ENCODE assay signal across 16 cellular contexts in the genomic region with DNA sequence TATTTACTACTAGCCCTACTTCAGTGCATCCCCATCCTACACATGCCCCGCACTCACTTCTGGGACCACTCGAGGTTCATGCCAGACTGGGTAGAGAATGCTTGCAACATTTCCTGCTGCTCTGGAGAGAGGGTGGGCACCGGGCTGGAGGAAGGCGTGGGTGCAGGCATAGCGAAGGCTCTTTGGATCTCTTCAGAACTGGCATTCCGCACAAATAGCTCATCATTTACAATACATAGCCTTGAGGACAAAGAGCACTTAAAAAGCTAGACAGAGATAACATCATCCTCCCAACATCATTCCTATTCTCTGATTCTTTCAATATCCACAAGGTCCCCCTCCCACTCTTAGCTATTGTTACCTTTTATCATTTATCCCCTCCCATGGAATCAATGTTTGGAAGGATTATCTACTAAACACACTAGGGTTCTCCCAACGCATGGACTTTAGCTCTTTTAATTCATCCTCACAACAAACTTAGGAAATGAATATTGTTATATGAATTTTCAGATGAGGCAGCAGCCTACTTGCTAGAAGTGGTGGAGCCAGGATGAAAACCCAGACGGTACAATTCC. TPM values are rescaled to one million over a fixed set of nuclear protein-coding genes. Genes with fewer than 3 reads are reported as not detected.
DNase-seq lines count a peak whose midpoint lies in the region; ATAC-seq and TF ChIP-seq lines count a peak whose summit lies in the region.
"Had no signal": no experiment of that assay in that cellular context is flagged by ENCODE, and none has a peak within 500 bp of the region (broad histone marks: within the 10 kb centered on the region; RNA-seq: fewer than 3 reads in every experiment).

No MANE protein-coding gene starts in this region.

- H3K27ac Mint-ChIP-seq in activated CD4-positive, alpha-beta memory T cell treated with anti-CD3 and anti-CD28 coated beads, Interleukin-2, amount 10 ng/mL, durations not matched to agents 7 days and 5 days, result peak overlapping the region; percentile 5

- H3K4me3 Mint-ChIP-seq in activated CD4-positive, alpha-beta memory T cell treated with anti-CD3 and anti-CD28 coated beads, Interleukin-2, amount 10 ng/mL, durations not matched to agents 7 days and 5 days, result no peak overlapping the region

- DNase-seq in cardiac muscle cell (ENCODE audit: low read depth in 1 of 2, low spot score in 1 of 2) (no peak), cardiac septum (ENCODE audit: low spot score) (no peak), NCI-H2171 treated with DMSO at 0.1 percent for 48 hours (lab: John Stamatoyannopoulos, UW) (no peak), SJCRH30 (no peak), NCI-H146 treated with DMSO at 0.1 percent for 48 hours (lab: John Stamatoyannopoulos, UW; ENCODE audit: unreplicated experiment) (no peak)
- DNase-seq in activated CD4-positive, alpha-beta memory T cell treated with anti-CD3 and anti-CD28 coated beads, Interleukin-2, amount 10 ng/mL, durations not matched to agents 7 days and 5 days, result no peak
- DNase-seq: central memory CD4-positive, alpha-beta T cell; left ventricle myocardium inferior; NCI-H1048; right lobe of liver; stomach; T1000 had no signal

- CTCF ChIA-PET in activated CD4-positive, alpha-beta memory T cell treated with anti-CD3 and anti-CD28 coated beads, Interleukin-2, amount 10 ng/mL, durations not matched to agents 7 days and 5 days (lab: Charles Lee), result interaction anchor here (1.0 to 2.0 kb wide), 2 partner anchors 8 to 12 kb away, joined by 5 read pairs; a partner anchor contains a TSS

- H3K27me3 Mint-ChIP-seq in activated CD4-positive, alpha-beta memory T cell treated with anti-CD3 and anti-CD28 coated beads, Interleukin-2, amount 10 ng/mL, durations not matched to agents 7 days and 5 days, result no peaks in the 10 kb centered on the region

- H3K27ac ChIP-seq in cardiac muscle cell (peak overlapping the region; percentile 97), mesodermal cell (ENCODE audit: low read depth, low read length, severe bottlenecking) (peak overlapping the region; percentile 18), SJCRH30 (no peak overlapping the region)
- H3K27ac ChIP-seq: right lobe of liver, SJSA1 had no signal

- H3K36me3 ChIP-seq in cardiac muscle cell (peaks cover 52% of the 10 kb centered on the region), mesodermal cell (ENCODE audit: control insufficient read depth, insufficient read depth, low read length) (peaks cover 88% of the 10 kb centered on the region), SJCRH30 (peaks cover 55% of the 10 kb centered on the region)

- no peak for ATAC-seq in HG02840 (IDR thresholded peaks at IDR 0.05; ENCODE audit: low FRiP score, unreplicated experiment)
- ATAC-seq: right lobe of liver had no signal

- peaks cover 79% of the 10 kb centered on the region for H3K36me3 Mint-ChIP-seq in activated CD4-positive, alpha-beta memory T cell treated with anti-CD3 and anti-CD28 coated beads, Interleukin-2, amount 10 ng/mL, durations not matched to agents 7 days and 5 days (ENCODE audit: low read depth)

- POLR2A ChIA-PET in activated CD4-positive, alpha-beta memory T cell treated with anti-CD3 and anti-CD28 coated beads, Interleukin-2, amount 10 ng/mL, durations not matched to agents 7 days and 5 days (lab: Charles Lee), result interaction anchor here (0.8 to 11.3 kb wide), 10 partner anchors 11 to 130 kb away, joined by 3 to 224 read pairs (median 6); a partner anchor contains a TSS

- peaks cover 29% of the 10 kb centered on the region for H3K4me1 Mint-ChIP-seq in activated CD4-positive, alpha-beta memory T cell treated with anti-CD3 and anti-CD28 coated beads, Interleukin-2, amount 10 ng/mL, durations not matched to agents 7 days and 5 days

- intact Hi-C loops in cardiac septum (cut with DNase I), result no loop called here

- H3K9me3 ChIP-seq in cardiac muscle cell (ENCODE audit: low read depth), result no peaks in the 10 kb centered on the region
- H3K9me3 ChIP-seq in mesodermal cell (ENCODE audit: control insufficient read depth, low read length), result no peaks in the 10 kb centered on the region
- H3K9me3 ChIP-seq in SJCRH30 (replicated peaks), result no peaks in the 10 kb centered on the region
- H3K9me3 ChIP-seq: esophagus muscularis mucosa, left ventricle myocardium inferior, right lobe of liver, SJSA1, stomach had no signal

- no peak for TF ChIP-seq CTCF in cardiac muscle cell (IDR thresholded peaks at IDR 0.05; ENCODE audit: low read depth, low read length)

- H3K4me1 ChIP-seq in cardiac muscle cell (ENCODE audit: low read depth), result peaks cover 16% of the 10 kb centered on the region
- peaks cover 12% of the 10 kb centered on the region for H3K4me1 ChIP-seq in mesodermal cell (ENCODE audit: control insufficient read depth, insufficient read depth, low read length, poor library complexity, severe bottlenecking)
- H3K4me1 ChIP-seq in SJCRH30, result no peaks in the 10 kb centered on the region

- no peak overlapping the region for H3K4me3 ChIP-seq in cardiac muscle cell
- H3K4me3 ChIP-seq in mesodermal cell (ENCODE audit: extremely low read depth, insufficient read depth, low read length, poor library complexity, severe bottlenecking), result no peak overlapping the region
- no peak overlapping the region for H3K4me3 ChIP-seq in SJCRH30
- H3K4me3 ChIP-seq: esophagus muscularis mucosa, left ventricle myocardium inferior, right lobe of liver, SJSA1, stomach had no signal

- WGBS in mesodermal cell (ENCODE audit: insufficient coverage in 2 of 2), 2 experiments, result 92 to 98% methylated on average over 5 to 6 of the region's 8 CpGs

- H3K27me3 ChIP-seq in cardiac muscle cell, result no peaks in the 10 kb centered on the region
- no peaks in the 10 kb centered on the region for H3K27me3 ChIP-seq in SJCRH30
- H3K27me3 ChIP-seq: esophagus muscularis mucosa, right lobe of liver, SJSA1, stomach had no signal

- no peaks in the 10 kb centered on the region for H3K9me3 Mint-ChIP-seq in activated CD4-positive, alpha-beta memory T cell treated with anti-CD3 and anti-CD28 coated beads, Interleukin-2, amount 10 ng/mL, durations not matched to agents 7 days and 5 days

RNA-seq across cellular contexts. Expression of a gene that starts 2.5 kb away (rescaled TPM):
- total RNA-seq in cardiac muscle cell (87.1 and 88.9 TPM in 2 replicates), cardiac septum (17.7 TPM)
- polyA plus RNA-seq in cardiac muscle cell, result 92.4 and 102 TPM in 2 replicates
- 10 to 100 TPM; 18.0 to 21.0 TPM for total RNA-seq in activated CD4-positive, alpha-beta memory T cell treated with anti-CD3 and anti-CD28 coated beads, Interleukin-2, amount 10 ng/mL, durations not matched to agents 7 days and 5 days
- polyA plus RNA-seq in mesodermal cell (2013, experiment 1 of 2), result 14.6 TPM
- polyA plus RNA-seq in mesodermal cell (2013, experiment 2 of 2), result 16.0 TPM
- total RNA-seq in SJCRH30 (2014; rRNA removed; shearing (Covaris generic)), result 13.3 and 18.3 TPM in 2 replicates

RNA-seq across cellular contexts. Expression of a gene that starts 7.1 kb away (rescaled TPM):
- total RNA-seq in cardiac muscle cell, result 34.2 and 55.2 TPM in 2 replicates
- 78.6 and 81.8 TPM in 2 replicates for polyA plus RNA-seq in cardiac muscle cell
- total RNA-seq in cardiac septum, result 12.0 TPM
- total RNA-seq in activated CD4-positive, alpha-beta memory T cell treated with anti-CD3 and anti-CD28 coated beads, Interleukin-2, amount 10 ng/mL, durations not matched to agents 7 days and 5 days, result 10 to 100 TPM; 46.9 to 48.2 TPM
- polyA plus RNA-seq in mesodermal cell (2013, experiment 1 of 2), result 44.9 TPM
- polyA plus RNA-seq in mesodermal cell (2013, experiment 2 of 2), result 41.4 TPM
- 27.6 and 31.9 TPM in 2 replicates for total RNA-seq in SJCRH30 (2014; rRNA removed; shearing (Covaris generic))

RNA-seq across cellular contexts. Expression of a gene that starts 11.0 kb away (rescaled TPM):
- total RNA-seq in cardiac muscle cell (52.8 and 60.7 TPM in 2 replicates), cardiac septum (36.7 TPM)
- polyA plus RNA-seq in cardiac muscle cell, result 96.7 and 127 TPM in 2 replicates
- 10 to 100 TPM; 80.3 to 82.4 TPM for total RNA-seq in activated CD4-positive, alpha-beta memory T cell treated with anti-CD3 and anti-CD28 coated beads, Interleukin-2, amount 10 ng/mL, durations not matched to agents 7 days and 5 days
- 47.4 TPM for polyA plus RNA-seq in mesodermal cell (2013, experiment 1 of 2)
- polyA plus RNA-seq in mesodermal cell (2013, experiment 2 of 2), result 44.0 TPM
- 56.4 and 59.3 TPM in 2 replicates for total RNA-seq in SJCRH30 (2014; rRNA removed; shearing (Covaris generic))

RNA-seq across cellular contexts. Expression of a gene that starts 23.1 kb away (rescaled TPM):
- total RNA-seq in cardiac muscle cell, result 33.1 and 38.8 TPM in 2 replicates
- 46.3 and 56.3 TPM in 2 replicates for polyA plus RNA-seq in cardiac muscle cell
- total RNA-seq in cardiac septum, result 9.7 TPM
- total RNA-seq in activated CD4-positive, alpha-beta memory T cell treated with anti-CD3 and anti-CD28 coated beads, Interleukin-2, amount 10 ng/mL, durations not matched to agents 7 days and 5 days, result 10 to 100 TPM; 15.2 to 16.0 TPM
- 15.4 TPM for polyA plus RNA-seq in mesodermal cell (2013, experiment 1 of 2)
- 18.4 TPM for polyA plus RNA-seq in mesodermal cell (2013, experiment 2 of 2)
- total RNA-seq in SJCRH30 (2014; rRNA removed; shearing (Covaris generic)), result 17.3 and 22.2 TPM in 2 replicates

RNA-seq across cellular contexts. Expression of a gene that starts 32.9 kb away (rescaled TPM):
- 67.2 and 101 TPM in 2 replicates for total RNA-seq in cardiac muscle cell
- 195 and 219 TPM in 2 replicates for polyA plus RNA-seq in cardiac muscle cell
- total RNA-seq in cardiac septum, result 45.3 TPM
- total RNA-seq in activated CD4-positive, alpha-beta memory T cell treated with anti-CD3 and anti-CD28 coated beads, Interleukin-2, amount 10 ng/mL, durations not matched to agents 7 days and 5 days, result 10 to 100 TPM; 89.2 to 94.1 TPM
- polyA plus RNA-seq in mesodermal cell (2013, experiment 1 of 2), result 97.1 TPM
- 86.4 TPM for polyA plus RNA-seq in mesodermal cell (2013, experiment 2 of 2)
- total RNA-seq in SJCRH30 (2014; rRNA removed; shearing (Covaris generic)), result 74.1 and 88.0 TPM in 2 replicates
